ENCODE assay signal across 21 cellular contexts in the genomic region with DNA sequence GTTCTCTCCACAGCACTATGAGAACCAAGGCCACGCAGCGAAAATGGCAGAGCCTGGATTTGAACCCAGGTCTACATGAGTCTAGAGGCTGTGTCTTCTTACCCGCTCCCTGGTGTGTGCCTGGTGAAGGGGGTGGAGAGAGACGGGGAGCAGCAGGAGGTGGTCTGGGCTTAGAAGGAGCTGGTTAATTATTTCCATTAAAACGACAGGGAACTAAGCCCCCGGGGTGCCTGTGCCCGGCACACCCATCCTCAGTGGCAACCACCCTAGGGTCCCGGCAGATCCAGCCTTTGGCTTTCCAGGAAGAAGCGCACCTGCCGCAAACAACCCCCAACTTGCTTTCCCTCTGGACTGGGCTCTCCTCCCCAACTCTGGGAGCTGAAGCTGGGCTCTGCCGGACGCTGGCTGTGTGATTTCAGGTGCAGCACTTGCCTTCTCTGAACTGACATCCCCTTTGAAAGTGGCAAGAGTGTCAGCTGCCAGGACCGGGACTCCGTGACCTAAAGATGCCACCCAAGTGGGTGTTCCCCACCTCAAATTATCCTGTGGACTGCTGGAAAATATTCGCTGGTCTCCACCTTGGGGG.
"Had no signal": no experiment of that assay in that cellular context is flagged by ENCODE, and none has a peak within 500 bp of the region (broad histone marks: within the 10 kb centered on the region; RNA-seq: fewer than 3 reads in every experiment).

No MANE protein-coding gene starts in this region.

- DNase-seq: dorsolateral prefrontal cortex; effector CD4-positive, alpha-beta T cell; kidney; natural killer cell; pancreas; spleen; stimulated activated CD4-positive, alpha-beta T cell treated with anti-CD3 and anti-CD28 coated beads, Interleukin-4, amount 100 ng/mL, for 4 hours; stimulated activated naive CD8-positive, alpha-beta T cell treated with anti-CD3 and anti-CD28 coated beads, Interleukin-15, Interleukin-2, amounts not matched to agents 100 U/mL and 50 U/mL, for 24 hours; substantia nigra; testis; tibial artery had no signal

- H3K9me3 Mint-ChIP-seq: natural killer cell, type B pancreatic cell had no signal

- H3K36me3 ChIP-seq: neutrophil, pancreas, spleen had no signal

- H3K4me1 ChIP-seq: pancreas, spleen, testis had no signal

- H3K9me3 ChIP-seq: neutrophil, pancreas, right atrium auricular region, spleen, testis, tibial artery had no signal

- FAIRE-seq: colon, frontal cortex, kidney, pancreas had no signal

- H3K27ac ChIP-seq: dorsolateral prefrontal cortex, neutrophil, pancreas, right atrium auricular region, skin epidermis, spleen, testis had no signal

- H3K27me3 ChIP-seq: dorsolateral prefrontal cortex, neutrophil, pancreas, right atrium auricular region, spleen, testis, tibial artery had no signal

- ATAC-seq: left lobe of liver; natural killer cell; pancreas; stimulated activated memory B cell treated with anti-CD40 and anti-IgM and Interleukin-4, amounts not matched to agents 10 μg/mL and 1 μg/mL and 100 μg/mL, for 72 hours; stimulated activated naive CD8-positive, alpha-beta T cell treated with anti-CD3 and anti-CD28 coated beads, Interleukin-15, Interleukin-2, amounts not matched to agents 100 U/mL and 50 U/mL, for 24 hours had no signal

- H3K27ac Mint-ChIP-seq: memory B cell; natural killer cell; stimulated activated memory B cell treated with anti-CD40 and anti-IgM and Interleukin-4, amounts not matched to agents 10 μg/mL and 1 μg/mL and 100 μg/mL, for 72 hours; type B pancreatic cell had no signal

- H3K4me3 ChIP-seq: dorsolateral prefrontal cortex, lung, pancreas, right atrium auricular region, skin epidermis, spleen, testis, tibial artery had no signal

- H3K4me1 Mint-ChIP-seq: memory B cell; natural killer cell; stimulated activated memory B cell treated with anti-CD40 and anti-IgM and Interleukin-4, amounts not matched to agents 10 μg/mL and 1 μg/mL and 100 μg/mL, for 72 hours had no signal

- H3K36me3 Mint-ChIP-seq: memory B cell; natural killer cell; stimulated activated memory B cell treated with anti-CD40 and anti-IgM and Interleukin-4, amounts not matched to agents 10 μg/mL and 1 μg/mL and 100 μg/mL, for 72 hours had no signal

- H3K4me3 Mint-ChIP-seq: memory B cell; natural killer cell; stimulated activated memory B cell treated with anti-CD40 and anti-IgM and Interleukin-4, amounts not matched to agents 10 μg/mL and 1 μg/mL and 100 μg/mL, for 72 hours; type B pancreatic cell had no signal
